Comparison of ENCODE assay signal across 5 cellular contexts in genomic region chr20:21609981-21610380, GRCh38.
"Had no signal": no experiment of that assay in that cellular context is flagged by ENCODE, and none has a peak within 500 bp of the region (broad histone marks: within the 10 kb centered on the region; RNA-seq: fewer than 3 reads in every experiment).

No MANE protein-coding gene starts in this region.

- H3K9me3 Mint-ChIP-seq: GM23338 had no signal

- H3K27ac Mint-ChIP-seq: GM23338, H9 had no signal

- H3K4me3 Mint-ChIP-seq: GM23338, H9 had no signal

- H3K4me3 ChIP-seq: GM23338, K562 had no signal

- ATAC-seq: GM23338, K562 had no signal

- H3K4me1 Mint-ChIP-seq: H9 had no signal

- DNase-seq: H9, HCEC 1CT, IMR-90 had no signal
